ENCODE assay signal across 20 cellular contexts in the genomic region with DNA sequence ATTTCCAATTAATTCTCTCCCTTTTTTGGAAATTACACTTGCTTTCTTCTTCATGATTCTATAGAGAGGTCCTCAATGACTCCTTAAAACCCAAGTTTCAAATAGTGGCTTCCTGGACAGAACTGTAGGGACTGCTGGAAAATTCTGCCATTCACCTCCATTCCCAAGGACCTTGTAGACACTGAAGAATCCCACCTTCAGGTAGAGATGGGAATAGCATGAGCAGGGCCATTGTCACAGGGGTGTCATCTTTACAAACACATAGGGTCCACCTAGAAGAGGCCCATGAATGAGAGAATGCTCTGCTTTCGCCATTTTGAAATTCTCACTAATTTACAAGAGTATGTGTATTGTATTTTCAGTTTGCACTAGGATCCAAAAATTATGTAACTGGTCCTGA.
"Had no signal": no experiment of that assay in that cellular context is flagged by ENCODE, and none has a peak within 500 bp of the region (broad histone marks: within the 10 kb centered on the region; RNA-seq: fewer than 3 reads in every experiment).

No MANE protein-coding gene starts in this region.

- H3K4me1 ChIP-seq: colonic mucosa, esophagus muscularis mucosa, gastroesophageal sphincter, heart left ventricle, left lung, lower lobe of right lung had no signal

- H3K9me3 Mint-ChIP-seq: effector memory CD8-positive, alpha-beta T cell; naive thymus-derived CD8-positive, alpha-beta T cell had no signal

- DNase-seq: colonic mucosa; cortex of kidney; effector CD8-positive, alpha-beta T cell; effector memory CD8-positive, alpha-beta T cell; foreskin keratinocyte; heart left ventricle; hypothalamus; left cardiac atrium; left lung; left ventricle myocardium superior; lower lobe of right lung; mesenchymal stem cell; mucosa of descending colon; naive B cell; naive thymus-derived CD8-positive, alpha-beta T cell had no signal

- H3K9me3 ChIP-seq: colonic mucosa, esophagus muscularis mucosa, gastroesophageal sphincter, left lung, lower lobe of right lung, mucosa of descending colon had no signal

- H3K27me3 ChIP-seq: colonic mucosa, esophagus muscularis mucosa, foreskin keratinocyte, gastroesophageal sphincter, heart left ventricle, hepatocyte, left lung had no signal

- H3K4me1 Mint-ChIP-seq: naive B cell; naive thymus-derived CD8-positive, alpha-beta T cell had no signal

- H3K4me3 ChIP-seq: colonic mucosa, esophagus muscularis mucosa, gastroesophageal sphincter, heart left ventricle, hepatocyte, left lung, lower lobe of right lung, mucosa of descending colon had no signal

- H3K27ac ChIP-seq: colonic mucosa, esophagus muscularis mucosa, gastroesophageal sphincter, heart left ventricle, hepatocyte, left lung, lower lobe of right lung had no signal

- H3K27ac Mint-ChIP-seq: dendritic cell treated with granulocyte-macrophage colony-stimulating factor and Interleukin-4, amounts not matched to agents 40 ng/mL and 50 ng/mL, for 4 days; effector memory CD8-positive, alpha-beta T cell; naive B cell; naive thymus-derived CD8-positive, alpha-beta T cell had no signal

- H3K27me3 Mint-ChIP-seq: dendritic cell treated with granulocyte-macrophage colony-stimulating factor and Interleukin-4, amounts not matched to agents 40 ng/mL and 50 ng/mL, for 4 days; effector memory CD8-positive, alpha-beta T cell; naive B cell had no signal

- H3K36me3 ChIP-seq: colonic mucosa, esophagus muscularis mucosa, gastroesophageal sphincter, heart left ventricle, left lung, lower lobe of right lung had no signal

- H3K36me3 Mint-ChIP-seq: naive B cell; naive thymus-derived CD8-positive, alpha-beta T cell had no signal

- H3K4me3 Mint-ChIP-seq: dendritic cell treated with granulocyte-macrophage colony-stimulating factor and Interleukin-4, amounts not matched to agents 40 ng/mL and 50 ng/mL, for 4 days; effector memory CD8-positive, alpha-beta T cell; mesothelial cell of epicardium; naive B cell; naive thymus-derived CD8-positive, alpha-beta T cell had no signal
